Comparison of ENCODE assay signal across 21 cellular contexts in genomic region chr5:170252710-170253350, GRCh38. TPM values are rescaled to one million over a fixed set of nuclear protein-coding genes. Genes with fewer than 3 reads are reported as not detected.
A peak's percentile ranks its signal among the peaks of the same experiment; 100 is the strongest.
DNase-seq lines count a peak whose midpoint lies in the region; ATAC-seq and TF ChIP-seq lines count a peak whose summit lies in the region.
"Had no signal": no experiment of that assay in that cellular context is flagged by ENCODE, and none has a peak within 500 bp of the region (broad histone marks: within the 10 kb centered on the region; RNA-seq: fewer than 3 reads in every experiment).

No MANE protein-coding gene starts in this region.

- ATAC-seq in effector memory CD8-positive, alpha-beta T cell (replicated peaks), result no peak
- ATAC-seq in HG03378 (IDR thresholded peaks at IDR 0.05; ENCODE audit: unreplicated experiment), result no peak

- WGBS in adrenal gland, 4 donors, result 40 to 54% (median 45%) methylated on average over 9 of the region's 9 CpGs

- no peak for TF ChIP-seq POLR2A in adrenal gland (IDR thresholded peaks at IDR 0.05)

- no peaks in the 10 kb centered on the region for H3K9me3 Mint-ChIP-seq in CD4-positive, alpha-beta memory T cell
- H3K9me3 Mint-ChIP-seq in effector memory CD8-positive, alpha-beta T cell, result no peaks in the 10 kb centered on the region
- H3K9me3 Mint-ChIP-seq: activated CD4-positive, alpha-beta T cell treated with anti-CD3 and anti-CD28 coated beads, Interleukin-2, amount 10 ng/mL, durations not matched to agents 7 days and 5 days; activated naive CD8-positive, alpha-beta T cell treated with anti-CD3 and anti-CD28 coated beads, Interleukin-2, amount 10 ng/mL, durations not matched to agents 7 days and 5 days had no signal

- no peak overlapping the region for H3K4me3 Mint-ChIP-seq in CD4-positive, alpha-beta memory T cell
- H3K4me3 Mint-ChIP-seq in effector memory CD8-positive, alpha-beta T cell, result no peak overlapping the region
- H3K4me3 Mint-ChIP-seq: activated CD4-positive, alpha-beta T cell treated with anti-CD3 and anti-CD28 coated beads, Interleukin-2, amount 10 ng/mL, durations not matched to agents 7 days and 5 days; activated naive CD8-positive, alpha-beta T cell treated with anti-CD3 and anti-CD28 coated beads, Interleukin-2, amount 10 ng/mL, durations not matched to agents 7 days and 5 days had no signal

- H3K27me3 Mint-ChIP-seq in CD4-positive, alpha-beta memory T cell, result no peaks in the 10 kb centered on the region
- H3K27me3 Mint-ChIP-seq in effector memory CD8-positive, alpha-beta T cell, result no peaks in the 10 kb centered on the region
- H3K27me3 Mint-ChIP-seq: activated CD4-positive, alpha-beta T cell treated with anti-CD3 and anti-CD28 coated beads, Interleukin-2, amount 10 ng/mL, durations not matched to agents 7 days and 5 days; activated naive CD8-positive, alpha-beta T cell treated with anti-CD3 and anti-CD28 coated beads, Interleukin-2, amount 10 ng/mL, durations not matched to agents 7 days and 5 days had no signal

- peaks cover 23 to 54% (median 37%) of the 10 kb centered on the region in 4 donors for H3K4me1 Mint-ChIP-seq in CD4-positive, alpha-beta memory T cell
- H3K4me1 Mint-ChIP-seq in effector memory CD8-positive, alpha-beta T cell (ENCODE audit: low read depth in 2 of 2), result peaks cover 27 to 41% of the 10 kb centered on the region in 2 donors

- peaks cover 92% of the 10 kb centered on the region for H3K36me3 ChIP-seq in CD4-positive, alpha-beta memory T cell (ENCODE audit: insufficient read depth, low read length)
- no peaks in the 10 kb centered on the region for H3K36me3 ChIP-seq in HUES6 (ENCODE audit: control insufficient read depth, insufficient read depth, low read length)
- H3K36me3 ChIP-seq in iPS-20b (ENCODE audit: insufficient read depth, low read depth, low read length), result no peaks in the 10 kb centered on the region
- no peaks in the 10 kb centered on the region for H3K36me3 ChIP-seq in adrenal gland (replicated peaks in 1 of 2)
- H3K36me3 ChIP-seq: left ventricle myocardium inferior, thoracic aorta had no signal

- DNase-seq in CD4-positive, alpha-beta memory T cell, result no peak
- no peak for DNase-seq in effector memory CD8-positive, alpha-beta T cell
- DNase-seq in amygdala (lab: John Stamatoyannopoulos, UW), result no peak
- no peak for DNase-seq in adrenal gland
- DNase-seq: activated CD4-positive, alpha-beta T cell treated with anti-CD3 and anti-CD28 coated beads, Interleukin-2, amount 10 ng/mL, durations not matched to agents 7 days and 5 days; activated naive CD8-positive, alpha-beta T cell treated with anti-CD3 and anti-CD28 coated beads, Interleukin-2, amount 10 ng/mL, durations not matched to agents 7 days and 5 days; Caco-2; left ventricle myocardium inferior; NCI-H2029 treated with DMSO at 0.1 percent for 48 hours; NCI-H446; nucleus accumbens; stimulated activated CD4-positive, alpha-beta T cell treated with anti-CD3 and anti-CD28 coated beads, Interleukin-12 subunit alpha, Interleukin-12 subunit beta, amount 100 ng/mL, for 4 hours had no signal

- H3K4me3 ChIP-seq in CD4-positive, alpha-beta memory T cell (ENCODE audit: low read length in 2 of 2), result no peak overlapping the region
- H3K4me3 ChIP-seq in HUES6 (ENCODE audit: low read depth, low read length) (no peak overlapping the region), iPS-20b (ENCODE audit: low read length) (peak overlapping the region; percentile 9; the same call in 1 of the 2 replicates), adrenal gland (no peak overlapping the region)
- H3K4me3 ChIP-seq: coronary artery, left ventricle myocardium inferior, thoracic aorta had no signal

- no peaks in the 10 kb centered on the region for H3K27me3 ChIP-seq in CD4-positive, alpha-beta memory T cell (ENCODE audit: insufficient read depth, low read length)
- H3K27me3 ChIP-seq in HUES6 (ENCODE audit: control insufficient read depth, insufficient read depth, low read length), result no peaks in the 10 kb centered on the region
- no peaks in the 10 kb centered on the region for H3K27me3 ChIP-seq in iPS-20b (ENCODE audit: insufficient read depth, low read length)
- H3K27me3 ChIP-seq in adrenal gland, result no peaks in the 10 kb centered on the region

- no peaks in the 10 kb centered on the region for H3K9me3 ChIP-seq in CD4-positive, alpha-beta memory T cell (ENCODE audit: control insufficient read depth in 1 of 2, low read length in 2 of 2)
- H3K9me3 ChIP-seq in HUES6 (ENCODE audit: control insufficient read depth, insufficient read depth, low read depth, low read length) (no peaks in the 10 kb centered on the region), iPS-20b (ENCODE audit: insufficient read depth, low read depth, low read length) (no peaks in the 10 kb centered on the region), adrenal gland (replicated peaks in 1 of 3) (no peaks in the 10 kb centered on the region)
- H3K9me3 ChIP-seq: Caco-2, left ventricle myocardium inferior, thoracic aorta had no signal

- peak overlapping the region; percentile 60 for H3K27ac ChIP-seq in CD4-positive, alpha-beta memory T cell (ENCODE audit: low read depth, low read length)
- H3K27ac ChIP-seq in HUES6 (ENCODE audit: low read depth, low read length), result peak overlapping the region; percentile 57; the same call in 1 of the 2 replicates
- H3K27ac ChIP-seq in iPS-20b (ENCODE audit: low read length), result peak overlapping the region; percentile 1
- H3K27ac ChIP-seq in adrenal gland, result no peak overlapping the region
- H3K27ac ChIP-seq: coronary artery, KMS-11, left ventricle myocardium inferior, thoracic aorta had no signal

- no peak overlapping the region for H3K9ac ChIP-seq in HUES6 (ENCODE audit: low read length)
- peak overlapping the region; percentile 14; the same call in 1 of the 2 replicates for H3K9ac ChIP-seq in iPS-20b (ENCODE audit: low read depth, low read length)
- H3K9ac ChIP-seq: KMS-11 had no signal

- intact Hi-C loops in CD4-positive, alpha-beta memory T cell (cut with micrococcal nuclease), result no loop called here
- intact Hi-C loops in adrenal gland (cut with DNase I), result no loop called here

- POLR2A ChIA-PET in CD4-positive, alpha-beta memory T cell (lab: Charles Lee; ENCODE audit: partially characterized antibody), result interaction anchor here (0.9 to 4.7 kb wide), 5 partner anchors 9 to 87 kb away, joined by 4 to 34 read pairs (median 12); partner anchors contain the start of gene LCP2

- CTCF ChIA-PET in CD4-positive, alpha-beta memory T cell (lab: Charles Lee; ENCODE audit: partially characterized antibody), result interaction anchor here (1.2 to 2.7 kb wide), 3 partner anchors 14 to 86 kb away, joined by 3 to 19 read pairs (median 8); no protein-coding TSS in a partner anchor

- peak overlapping the region in 2 of 7 donors; percentile 84 to 93 for H3K27ac Mint-ChIP-seq in CD4-positive, alpha-beta memory T cell
- H3K27ac Mint-ChIP-seq in effector memory CD8-positive, alpha-beta T cell, result peak overlapping the region; percentile 69 to 75

- no peak for TF ChIP-seq CTCF in adrenal gland (IDR thresholded peaks at IDR 0.05)

- H3K36me3 Mint-ChIP-seq in CD4-positive, alpha-beta memory T cell, result peaks cover 90% of the 10 kb centered on the region in 2 donors
- peaks cover 100% of the 10 kb centered on the region for H3K36me3 Mint-ChIP-seq in effector memory CD8-positive, alpha-beta T cell (ENCODE audit: insufficient read depth)

- peaks cover 51% of the 10 kb centered on the region for H3K4me1 ChIP-seq in CD4-positive, alpha-beta memory T cell (ENCODE audit: insufficient read depth, low read length)
- H3K4me1 ChIP-seq in HUES6 (ENCODE audit: control insufficient read depth, insufficient read depth, low read length), result peaks cover 68% of the 10 kb centered on the region
- peaks cover 50% of the 10 kb centered on the region for H3K4me1 ChIP-seq in iPS-20b (ENCODE audit: insufficient read depth, low read length)
- H3K4me1 ChIP-seq in adrenal gland (replicated peaks in 1 of 2), result peaks cover 0 to 8% of the 10 kb centered on the region in 2 donors
- H3K4me1 ChIP-seq: Caco-2 had no signal

RNA-seq across cellular contexts. Expression of gene C5orf58, which starts 20.0 kb away (rescaled TPM):
- not detected for total RNA-seq in CD4-positive, alpha-beta memory T cell
- 1 to 10 TPM in 1 of 2 donors, not detected in 1; 2.4 TPM for polyA plus RNA-seq in CD4-positive, alpha-beta memory T cell
- under 1 TPM in 1 of 8 donors, not detected in 7; 0.39 TPM for total RNA-seq in adrenal gland
- polyA plus RNA-seq in adrenal gland, result under 1 TPM in 1 of 3 donors, not detected in 2; 0.80 TPM
- total RNA-seq: activated CD4-positive, alpha-beta T cell treated with anti-CD3 and anti-CD28 coated beads, Interleukin-2, amount 10 ng/mL, durations not matched to agents 7 days and 5 days; activated naive CD8-positive, alpha-beta T cell treated with anti-CD3 and anti-CD28 coated beads, Interleukin-2, amount 10 ng/mL, durations not matched to agents 7 days and 5 days; Caco-2; Daoy; endothelial cell of umbilical vein; renal cortical epithelial cell; thoracic aorta had no signal
- polyA plus RNA-seq: endothelial cell of umbilical vein had no signal

RNA-seq across cellular contexts. Expression of gene LCP2, which starts 44.7 kb away (rescaled TPM):
- 100 to 1,000 TPM; 291 to 318 TPM for total RNA-seq in CD4-positive, alpha-beta memory T cell
- 100 to 1,000 TPM; 117 to 259 TPM for polyA plus RNA-seq in CD4-positive, alpha-beta memory T cell
- 10 to 100 TPM in 7 of 8 donors, 1 to 10 TPM in 1; 5.2 to 53.7 (median 23.0) TPM for total RNA-seq in adrenal gland
- polyA plus RNA-seq in adrenal gland, result 10 to 100 TPM in 2 of 3 donors, 1 to 10 TPM in 1; 9.3 to 17.1 (median 13.9) TPM
- total RNA-seq: Caco-2, Daoy, endothelial cell of umbilical vein, renal cortical epithelial cell had no signal
- polyA plus RNA-seq: endothelial cell of umbilical vein had no signal

Comparison
In these comparisons a context has a peak if more than half of its experiments do, and no peak if none do; other contexts are left out.
1. H3K27ac ChIP-seq: peak in CD4-positive, alpha-beta memory T cell (single experiment), HUES6 (single experiment) and iPS-20b (single experiment); none in adrenal gland (0 of 5).
2. RNA of gene LCP2, which starts 44.7 kb away (total RNA-seq): 291 to 318 TPM in CD4-positive, alpha-beta memory T cell; 5.2 to 53.7 TPM in adrenal gland; every median in the first group is over 4 times any median in the second.